In genomic region chr19:35760711-35761349, GRCh38 we compare ENCODE assay signal across 19 cellular contexts. TPM values are rescaled to one million over a fixed set of nuclear protein-coding genes. Genes with fewer than 3 reads are reported as not detected.
"Had no signal": no experiment of that assay in that cellular context is flagged by ENCODE, and none has a peak within 500 bp of the region (broad histone marks: within the 10 kb centered on the region; RNA-seq: fewer than 3 reads in every experiment).

No MANE protein-coding gene starts in this region.

- H3K4me3 Mint-ChIP-seq: activated CD4-positive, alpha-beta T cell treated with anti-CD3 and anti-CD28 coated beads for 36 hours; activated CD8-positive, alpha-beta T cell treated with anti-CD3 and anti-CD28 coated beads for 36 hours had no signal

- H3K27ac Mint-ChIP-seq: activated CD4-positive, alpha-beta T cell treated with anti-CD3 and anti-CD28 coated beads for 36 hours; activated CD8-positive, alpha-beta T cell treated with anti-CD3 and anti-CD28 coated beads for 36 hours had no signal

- H3K27me3 ChIP-seq: esophagus muscularis mucosa, ovary, testis had no signal

- H3K36me3 ChIP-seq: ovary had no signal

- H3K9me3 ChIP-seq: esophagus muscularis mucosa, left ventricle myocardium inferior, ovary, spleen, stomach, testis had no signal

- ATAC-seq: activated CD4-positive, alpha-beta T cell treated with anti-CD3 and anti-CD28 coated beads for 36 hours; activated CD8-positive, alpha-beta T cell treated with anti-CD3 and anti-CD28 coated beads for 36 hours; activated T-cell treated with anti-CD3 and anti-CD28 coated beads, Interleukin-2, amount 50 U/mL, for 4 hours; sciatic nerve had no signal

- H3K4me3 ChIP-seq: esophagus muscularis mucosa, left ventricle myocardium inferior, ovary, spleen, stomach, testis had no signal

- FAIRE-seq: colon, kidney had no signal

- H3K27ac ChIP-seq: esophagus muscularis mucosa, left ventricle myocardium inferior, ovary, spleen, testis had no signal

- DNase-seq: activated CD4-positive, alpha-beta T cell treated with anti-CD3 and anti-CD28 coated beads for 36 hours; activated CD8-positive, alpha-beta T cell treated with anti-CD3 and anti-CD28 coated beads for 36 hours; activated effector memory CD4-positive, alpha-beta T cell treated with Interleukin-2 at 50 U/mL for 16 hours; activated naive CD4-positive, alpha-beta T cell treated with anti-CD3 and anti-CD28 coated beads, Interleukin-2, amount 50 U/mL, for 16 hours; activated T-cell treated with anti-CD3 and anti-CD28 coated beads, Interleukin-2, amount 50 U/mL, for 4 hours; caudate nucleus; hippocampal formation; kidney; left ventricle myocardium inferior; mesenchymal stem cell; spleen; stomach; T-helper 1 cell; testis had no signal

RNA-seq across cellular contexts. Expression of gene HSPB6, which starts 4.0 kb away (rescaled TPM):
- polyA plus RNA-seq: neural cell had no signal
